ENCODE assay signal across 9 cellular contexts in the genomic region with DNA sequence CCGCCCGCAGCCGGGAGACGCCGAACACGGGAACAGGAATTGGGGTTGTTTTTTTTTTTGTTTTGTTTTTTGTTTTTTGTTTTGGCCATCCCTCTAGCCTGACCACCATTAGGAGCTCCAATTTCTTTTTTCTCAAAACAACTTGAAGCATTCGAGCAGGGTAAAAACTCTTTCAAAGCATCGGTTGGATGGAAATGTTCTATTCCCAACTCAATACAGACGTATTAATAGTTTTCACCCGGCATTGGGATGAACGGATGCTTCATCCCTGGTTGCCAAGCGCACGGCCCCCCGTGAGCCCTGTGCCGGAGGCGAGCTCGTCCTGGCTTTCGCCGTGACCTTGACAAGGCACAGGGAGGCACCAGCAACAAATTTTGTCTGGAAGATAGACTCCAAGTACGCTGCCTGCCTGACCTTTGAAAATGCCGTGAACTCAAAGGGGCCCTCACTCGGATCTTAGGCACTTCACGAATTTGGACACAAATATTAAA. TPM values are rescaled to one million over a fixed set of nuclear protein-coding genes. Genes with fewer than 3 reads are reported as not detected.
DNase-seq lines count a peak whose midpoint lies in the region; ATAC-seq, FAIRE-seq and TF ChIP-seq lines count a peak whose summit lies in the region.
"Had no signal": no experiment of that assay in that cellular context is flagged by ENCODE, and none has a peak within 500 bp of the region (broad histone marks: within the 10 kb centered on the region; RNA-seq: fewer than 3 reads in every experiment).

No MANE protein-coding gene starts in this region.

- H3K27me3 ChIP-seq in H9 (ENCODE audit: insufficient read depth, low read length) (no peaks in the 10 kb centered on the region), colonic mucosa (peaks cover 8% of the 10 kb centered on the region), pancreas (peaks cover 0 to 4% (median 0%) of the 10 kb centered on the region in 4 donors)

- peaks cover 0 to 3% (median 0%) of the 10 kb centered on the region in 3 experiments; a peak in 2 of 7 replicates for H3K36me3 Mint-ChIP-seq in H9 (ENCODE audit: insufficient read depth in 1 of 3, low read depth in 3 of 3)

- H3T11ph ChIP-seq in H9 (ENCODE audit: low read length), result no peak overlapping the region

- no peak overlapping the region for H2BK15ac ChIP-seq in H9 (ENCODE audit: low read depth, low read length)

- H3K4me1 ChIP-seq in H9 (ENCODE audit: insufficient read depth, low read length) (no peaks in the 10 kb centered on the region; the same call in 1 of the 2 replicates), colonic mucosa (no peaks in the 10 kb centered on the region), pancreas (no peaks in the 10 kb centered on the region)

- H3K36me3 ChIP-seq in colonic mucosa (no peaks in the 10 kb centered on the region), pancreas (no peaks in the 10 kb centered on the region)

- in situ Hi-C loops in Caki2 (cut with HindIII; ENCODE audit: low pct_unique_long_range_greater_than_20kb, low sequenced_read_pairs), result no loop called here

- H3K14ac ChIP-seq in H9 (ENCODE audit: insufficient read depth, low read length), result no peak overlapping the region

- no peak overlapping the region for H3K4ac ChIP-seq in H9 (ENCODE audit: low read depth, low read length)

- H3K79me1 ChIP-seq in H9 (ENCODE audit: insufficient read depth, low read depth, low read length, poor library complexity, severe bottlenecking), result no peaks in the 10 kb centered on the region

- no peak overlapping the region for H3K27ac Mint-ChIP-seq in H9

- no peak overlapping the region for H3K9ac ChIP-seq in H9 (ENCODE audit: extremely low read depth, insufficient read length, low read length)
- H3K9ac ChIP-seq in colonic mucosa (ENCODE audit: low read depth in 2 of 2, low read length in 2 of 2), result no peak overlapping the region

- no peak overlapping the region for H4K5ac ChIP-seq in H9 (ENCODE audit: insufficient read length, low read depth, low read length)

- H4K8ac ChIP-seq in H9 (replicated peaks; ENCODE audit: insufficient read length, low read depth, low read length), result no peak overlapping the region

- H2AFZ ChIP-seq in H9 (ENCODE audit: low read length), result peak overlapping the region; percentile 32

- H3K56ac ChIP-seq in H9 (ENCODE audit: insufficient read length, low read depth, low read length), result no peak overlapping the region

- H4K20me1 ChIP-seq in H9 (ENCODE audit: control insufficient read depth, insufficient read depth, insufficient read length), result no peaks in the 10 kb centered on the region

- DNase-seq in Caki2 (ENCODE audit: low read depth) (peak; percentile 6), H9 (no peak), colonic mucosa (no peak), pancreas (no peak)
- DNase-seq: nucleus accumbens had no signal

- H2BK12ac ChIP-seq in H9 (ENCODE audit: insufficient read length, low read depth, low read length), result no peak overlapping the region

- WGBS in H9 (ENCODE audit: extremely low coverage, insufficient read length, low lambda C conversion rate), result no CpG with 5 or more reads among the region's 23 CpGs
- 2 to 31% methylated on average over 23 of the region's 23 CpGs for WGBS in pancreas, 2 donors

- intact Hi-C loops in colonic mucosa (cut with DNase I) (loop anchor here (10.0 kb wide), 1 partner anchor 131 kb away; no protein-coding TSS in a partner anchor), pancreas (cut with DNase I) (no loop called here)

- peak overlapping the region; percentile 84 for H3K4me2 ChIP-seq in H9 (ENCODE audit: insufficient read depth, insufficient read length, low read length)

- H3K18ac ChIP-seq in H9 (ENCODE audit: insufficient read length, low read depth, low read length), result no peak overlapping the region

- H3K4me3 Mint-ChIP-seq in H9, result peak overlapping the region; percentile 51 to 76

- no peaks in the 10 kb centered on the region for H3K79me2 ChIP-seq in H9 (ENCODE audit: insufficient read depth, low read length)

- H4K91ac ChIP-seq in H9 (ENCODE audit: insufficient read length, low read depth, low read length), result no peak overlapping the region

- H2BK5ac ChIP-seq in H9 (ENCODE audit: insufficient read length, low read length), result no peak overlapping the region

- H2AK5ac ChIP-seq in H9 (ENCODE audit: insufficient read length, low read length), result no peak overlapping the region

- peaks cover 7% of the 10 kb centered on the region for H3K23me2 ChIP-seq in H9 (ENCODE audit: insufficient read length, low read depth, low read length, poor library complexity, severe bottlenecking)

- TF ChIP-seq CTCF in H9 (conservative IDR thresholded peaks at IDR 0.05), result no peak; the same call in 2 of the 3 replicates
- TF ChIP-seq CTCF in colonic mucosa (IDR thresholded peaks at IDR 0.05), result peak; percentile 31
- peak in 1 of 4 donors; percentile 30 for TF ChIP-seq CTCF in pancreas (IDR thresholded peaks at IDR 0.05)

- H3K4me1 Mint-ChIP-seq in H9, result peaks cover 0 to 7% of the 10 kb centered on the region in 2 experiments; a peak in 1 of 4 replicates

- peak overlapping the region; percentile 29 for H3K4me3 ChIP-seq in colonic mucosa
- peak overlapping the region in 2 of 4 donors; percentile 27 to 36 for H3K4me3 ChIP-seq in pancreas

- H3K27ac ChIP-seq in H9 (ENCODE audit: insufficient read length, low read depth, low read length) (no peak overlapping the region), colonic mucosa (no peak overlapping the region), pancreas (no peak overlapping the region)

- peaks cover 49% of the 10 kb centered on the region for H3K27me3 Mint-ChIP-seq in H9 (ENCODE audit: low read depth)

- no peak overlapping the region for H2BK20ac ChIP-seq in H9 (ENCODE audit: low read depth, low read length, poor library complexity, severe bottlenecking)

- FAIRE-seq in pancreas (lab: Jason Lieb, UNC), result no peak
- FAIRE-seq: endometrium had no signal

- H3K23ac ChIP-seq in H9 (ENCODE audit: insufficient read length, low read depth, low read length), result no peak overlapping the region

- H3K9me3 Mint-ChIP-seq in H9, result peaks cover 63 to 65% of the 10 kb centered on the region in 2 experiments

- no peak overlapping the region for H2BK120ac ChIP-seq in H9 (ENCODE audit: low read depth, low read length, poor library complexity, severe bottlenecking)

- ATAC-seq in pancreas, result peak; percentile 11 to 30 (median 26)
- no peak for ATAC-seq in HG03135 (IDR thresholded peaks at IDR 0.05; ENCODE audit: unreplicated experiment)
- no peak for ATAC-seq in HG03460 (IDR thresholded peaks at IDR 0.05; ENCODE audit: unreplicated experiment)
- no peak for ATAC-seq in GM21515 (IDR thresholded peaks at IDR 0.05; ENCODE audit: unreplicated experiment)

- H3K9me3 ChIP-seq in H9 (ENCODE audit: control insufficient read depth, low read depth, low read length), result peaks cover 31% of the 10 kb centered on the region
- H3K9me3 ChIP-seq in colonic mucosa, result no peaks in the 10 kb centered on the region
- H3K9me3 ChIP-seq in pancreas, result no peaks in the 10 kb centered on the region

RNA-seq across cellular contexts. Expression of a gene that starts 0.4 kb away (rescaled TPM):
- 0.70 and 1.6 TPM in 2 replicates for total RNA-seq in Caki2 (2014; rRNA removed; shearing (Covaris generic); ENCODE audit: low replicate concordance)
- total RNA-seq in H9 (2021) (1.2 and 1.3 TPM in 2 replicates), colonic mucosa (under 1 TPM in 1 of 2 donors, not detected in 1; 0.25 TPM), pancreas (1 to 10 TPM in 3 of 6 donors, under 1 TPM in 3; 0.32 to 2.4 (median 0.89) TPM)
- 1 to 10 TPM; 1.7 to 7.1 TPM for polyA plus RNA-seq in pancreas

Comparison
In these comparisons a context has a peak if more than half of its experiments do, and no peak if none do; other contexts are left out.
1. ATAC-seq: peak in pancreas (4 of 4); none in HG03135 (single experiment), HG03460 (single experiment) and GM21515 (single experiment).